In the genomic region with DNA sequence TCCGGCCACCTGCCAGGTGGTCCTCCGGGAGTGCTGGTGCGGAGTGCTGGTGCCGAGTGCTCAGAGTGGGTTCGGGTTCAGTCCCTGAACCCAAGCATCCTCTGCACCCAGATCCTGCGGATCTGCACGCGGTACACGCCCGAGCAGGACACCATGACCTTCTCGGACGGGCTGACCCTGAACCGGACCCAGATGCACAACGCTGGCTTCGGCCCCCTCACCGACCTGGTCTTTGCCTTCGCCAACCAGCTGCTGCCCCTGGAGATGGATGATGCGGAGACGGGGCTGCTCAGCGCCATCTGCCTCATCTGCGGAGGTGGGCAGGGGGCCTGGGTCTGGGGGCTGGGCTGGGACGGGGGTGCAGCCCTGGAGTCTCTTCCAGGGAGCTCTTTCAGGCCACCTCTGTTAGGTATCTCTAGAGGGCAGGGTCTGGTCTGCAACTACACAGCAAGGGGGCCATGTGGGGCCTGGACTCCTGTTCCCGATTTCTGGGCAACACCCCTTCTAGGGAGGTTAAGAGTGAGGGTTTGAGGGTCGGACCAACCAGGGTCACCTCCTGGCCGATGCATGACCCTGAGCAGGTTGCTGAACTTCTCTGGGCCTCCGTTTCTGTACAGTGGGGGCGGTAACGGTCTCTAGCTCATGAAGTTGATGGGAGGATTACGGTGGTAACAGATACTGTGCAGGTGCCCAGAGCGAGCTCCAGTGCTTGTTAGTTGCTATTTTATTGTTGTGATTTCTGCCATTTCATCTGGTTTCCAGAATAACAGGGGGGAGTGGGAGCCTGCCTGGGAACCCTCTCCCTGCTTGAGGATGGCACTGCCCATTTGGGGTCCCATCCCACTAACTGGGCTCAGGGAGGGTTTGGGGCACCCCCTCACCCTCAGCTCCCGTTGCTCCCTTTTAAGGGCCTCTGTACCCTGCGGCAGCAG, we compare ENCODE assay signal across 11 cellular contexts. TPM values are rescaled to one million over a fixed set of nuclear protein-coding genes. Genes with fewer than 3 reads are reported as not detected.
DNase-seq lines count a peak whose midpoint lies in the region; ATAC-seq, FAIRE-seq and TF ChIP-seq lines count a peak whose summit lies in the region.
"Had no signal": no experiment of that assay in that cellular context is flagged by ENCODE, and none has a peak within 500 bp of the region (broad histone marks: within the 10 kb centered on the region; RNA-seq: fewer than 3 reads in every experiment).

No MANE protein-coding gene starts in this region.

- H3K9me2 ChIP-seq in GM23338 (ENCODE audit: insufficient read depth) = no peaks in the 10 kb centered on the region

- no peaks in the 10 kb centered on the region for H3K9me3 Mint-ChIP-seq in activated CD4-positive, alpha-beta memory T cell treated with anti-CD3 and anti-CD28 coated beads, Interleukin-2, amount 10 ng/mL, durations not matched to agents 7 days and 5 days
- H3K9me3 Mint-ChIP-seq in activated CD4-positive, alpha-beta memory T cell treated with anti-CD3 and anti-CD28 coated beads for 36 hours = no peaks in the 10 kb centered on the region
- H3K9me3 Mint-ChIP-seq in GM23338 = no peaks in the 10 kb centered on the region

- H3K4me3 ChIP-seq in kidney (ENCODE audit: low read length in 2 of 2) (no peak overlapping the region), gastrocnemius medialis (no peak overlapping the region), GM23338 (no peak overlapping the region)
- H3K4me3 ChIP-seq: tibial artery had no signal

- in situ Hi-C loops in gastrocnemius medialis (cut with MboI; ENCODE audit: low sequenced_read_pairs in 4 of 4) = loop anchor here (5.0 to 25.0 kb wide), 4 partner anchors 52 to 150 kb away; a partner anchor contains a TSS

- no peak for DNase-seq in activated CD4-positive, alpha-beta memory T cell treated with anti-CD3 and anti-CD28 coated beads, Interleukin-2, amount 10 ng/mL, durations not matched to agents 7 days and 5 days
- no peak for DNase-seq in activated CD4-positive, alpha-beta memory T cell treated with anti-CD3 and anti-CD28 coated beads for 36 hours
- DNase-seq in SK-N-DZ (ENCODE audit: low spot score) = peak; percentile 64
- peak; percentile 74 for DNase-seq in kidney
- no peak for DNase-seq in gastrocnemius medialis
- DNase-seq in NCI-H774 (lab: John Stamatoyannopoulos, UW) = no peak
- no peak for DNase-seq in GM23338 (ENCODE audit: low spot score)

- ATAC-seq in gastrocnemius medialis (no peak), GM19035 (IDR thresholded peaks at IDR 0.05; ENCODE audit: unreplicated experiment) (no peak), GM23338 (no peak)

- H3K79me2 ChIP-seq in GM23338 (replicated peaks; ENCODE audit: insufficient read depth) = no peaks in the 10 kb centered on the region

- H3K27ac Mint-ChIP-seq in activated CD4-positive, alpha-beta memory T cell treated with anti-CD3 and anti-CD28 coated beads, Interleukin-2, amount 10 ng/mL, durations not matched to agents 7 days and 5 days = peak overlapping the region; percentile 21
- H3K27ac Mint-ChIP-seq in activated CD4-positive, alpha-beta memory T cell treated with anti-CD3 and anti-CD28 coated beads for 36 hours = no peak overlapping the region
- H3K27ac Mint-ChIP-seq in GM23338 = no peak overlapping the region; the same call in 1 of the 2 replicates

- H3K4me1 ChIP-seq in kidney (ENCODE audit: control insufficient read depth in 1 of 2, insufficient read depth in 1 of 2, low read depth in 1 of 2, low read length in 2 of 2) (peaks cover 26 to 41% of the 10 kb centered on the region in 2 donors), gastrocnemius medialis (peaks cover 25 to 28% of the 10 kb centered on the region in 2 donors), GM23338 (ENCODE audit: insufficient read depth) (peaks cover 43% of the 10 kb centered on the region)

- no peak overlapping the region for H2AFZ ChIP-seq in GM23338

- peaks cover 6% of the 10 kb centered on the region; the same call in 1 of the 2 replicates for H4K20me1 ChIP-seq in GM23338 (replicated peaks; ENCODE audit: insufficient read depth)

- H3K27ac ChIP-seq in kidney (ENCODE audit: low read depth in 2 of 2, low read length in 2 of 2) = peak overlapping the region in 1 of 2 donors; percentile 3
- peak overlapping the region; percentile 33 to 69 (median 51) for H3K27ac ChIP-seq in gastrocnemius medialis
- no peak overlapping the region for H3K27ac ChIP-seq in GM23338 (ENCODE audit: low read depth)

- no peaks in the 10 kb centered on the region for H3K27me3 Mint-ChIP-seq in activated CD4-positive, alpha-beta memory T cell treated with anti-CD3 and anti-CD28 coated beads, Interleukin-2, amount 10 ng/mL, durations not matched to agents 7 days and 5 days
- H3K27me3 Mint-ChIP-seq in activated CD4-positive, alpha-beta memory T cell treated with anti-CD3 and anti-CD28 coated beads for 36 hours = no peaks in the 10 kb centered on the region
- H3K27me3 Mint-ChIP-seq in GM23338 (ENCODE audit: insufficient read depth, low read depth, poor library complexity) = peaks cover 33% of the 10 kb centered on the region

- H3K9me3 ChIP-seq in kidney (ENCODE audit: control insufficient read depth in 1 of 2, low read length in 2 of 2) = no peaks in the 10 kb centered on the region
- no peaks in the 10 kb centered on the region for H3K9me3 ChIP-seq in gastrocnemius medialis
- H3K9me3 ChIP-seq: tibial artery had no signal

- H3F3A ChIP-seq in GM23338 (replicated peaks; ENCODE audit: low read depth) = 0 out of 2 replicates have a peak, but pooled peaks cover 4% of the 10 kb centered on the region

- intact Hi-C loops in activated CD4-positive, alpha-beta memory T cell treated with anti-CD3 and anti-CD28 coated beads for 36 hours (cut with micrococcal nuclease) = loop anchor here (1.0 to 5.0 kb wide), 4 partner anchors 37 to 152 kb away; no protein-coding TSS in a partner anchor
- intact Hi-C loops in kidney (cut with DNase I) = loop anchor here (5.0 kb wide), 1 partner anchor 47 kb away; a partner anchor contains a TSS
- intact Hi-C loops in gastrocnemius medialis (cut with DNase I; ENCODE audit: low total_unique reads) = loop anchor here (1.0 to 10.0 kb wide), 4 partner anchors 43 to 158 kb away; no protein-coding TSS in a partner anchor

- no peak for TF ChIP-seq CTCF in kidney (IDR thresholded peaks at IDR 0.05; ENCODE audit: borderline replicate concordance, extremely low read depth, insufficient read depth)
- no peak for TF ChIP-seq CTCF in gastrocnemius medialis (IDR thresholded peaks at IDR 0.05 in 4 of 5, conservative IDR thresholded peaks at IDR 0.05 in 1 of 5)
- TF ChIP-seq CTCF in GM23338 (conservative IDR thresholded peaks at IDR 0.05; ENCODE audit: low read depth in 2 of 2) = 0 out of 4 replicates have a peak, but pooled peaks of 1 of the 2 experiments have one; percentile 7

- no peak for FAIRE-seq in kidney (lab: Jason Lieb, UNC)

- H3K27me3 ChIP-seq in gastrocnemius medialis = no peaks in the 10 kb centered on the region
- peaks cover 9% of the 10 kb centered on the region for H3K27me3 ChIP-seq in GM23338 (ENCODE audit: insufficient read depth)
- H3K27me3 ChIP-seq: tibial artery had no signal

- CTCF ChIA-PET in activated CD4-positive, alpha-beta memory T cell treated with anti-CD3 and anti-CD28 coated beads, Interleukin-2, amount 10 ng/mL, durations not matched to agents 7 days and 5 days (lab: Charles Lee) = interaction anchor here (0.6 to 6.7 kb wide), 29 partner anchors 8 to 1046 kb away, joined by 3 to 173 read pairs (median 3); a partner anchor contains a TSS
- CTCF ChIA-PET in activated CD4-positive, alpha-beta memory T cell treated with anti-CD3 and anti-CD28 coated beads for 36 hours (lab: Charles Lee) = interaction anchor here (0.5 to 9.9 kb wide), 52 partner anchors 8 to 341 kb away, joined by 3 to 241 read pairs (median 5); a partner anchor contains a TSS

- no peak overlapping the region for H3K4me3 Mint-ChIP-seq in activated CD4-positive, alpha-beta memory T cell treated with anti-CD3 and anti-CD28 coated beads, Interleukin-2, amount 10 ng/mL, durations not matched to agents 7 days and 5 days
- H3K4me3 Mint-ChIP-seq in activated CD4-positive, alpha-beta memory T cell treated with anti-CD3 and anti-CD28 coated beads for 36 hours = no peak overlapping the region
- H3K4me3 Mint-ChIP-seq in GM23338 = no peak overlapping the region

- H3K9ac ChIP-seq in kidney (ENCODE audit: low read length in 2 of 2) = no peak overlapping the region

- peaks cover 27% of the 10 kb centered on the region for H3K4me1 Mint-ChIP-seq in activated CD4-positive, alpha-beta memory T cell treated with anti-CD3 and anti-CD28 coated beads, Interleukin-2, amount 10 ng/mL, durations not matched to agents 7 days and 5 days
- peaks cover 17% of the 10 kb centered on the region for H3K4me1 Mint-ChIP-seq in activated CD4-positive, alpha-beta memory T cell treated with anti-CD3 and anti-CD28 coated beads for 36 hours (ENCODE audit: low read depth)
- H3K4me1 Mint-ChIP-seq in GM23338 = peaks cover 57% of the 10 kb centered on the region

- H3K36me3 ChIP-seq in kidney (ENCODE audit: control insufficient read depth in 1 of 2, insufficient read depth in 2 of 2, low read length in 2 of 2) = peaks cover 18 to 35% of the 10 kb centered on the region in 2 donors
- peaks cover 0 to 45% of the 10 kb centered on the region in 2 donors for H3K36me3 ChIP-seq in gastrocnemius medialis
- H3K36me3 ChIP-seq in GM23338 (ENCODE audit: insufficient read depth) = no peaks in the 10 kb centered on the region

- no peak for TF ChIP-seq POLR2A in gastrocnemius medialis (IDR thresholded peaks at IDR 0.05)

- POLR2A ChIA-PET in activated CD4-positive, alpha-beta memory T cell treated with anti-CD3 and anti-CD28 coated beads, Interleukin-2, amount 10 ng/mL, durations not matched to agents 7 days and 5 days (lab: Charles Lee) = interaction anchor here (0.5 to 5.1 kb wide), 9 partner anchors 9 to 65 kb away, joined by 3 to 35 read pairs (median 6); a partner anchor contains a TSS
- POLR2A ChIA-PET in activated CD4-positive, alpha-beta memory T cell treated with anti-CD3 and anti-CD28 coated beads for 36 hours (lab: Charles Lee) = interaction anchor here (0.5 to 1.2 kb wide), 4 partner anchors 46 to 54 kb away, joined by 3 to 4 read pairs (median 4); no protein-coding TSS in a partner anchor

- peaks cover 44% of the 10 kb centered on the region for H3K36me3 Mint-ChIP-seq in activated CD4-positive, alpha-beta memory T cell treated with anti-CD3 and anti-CD28 coated beads, Interleukin-2, amount 10 ng/mL, durations not matched to agents 7 days and 5 days (ENCODE audit: low read depth)
- H3K36me3 Mint-ChIP-seq in activated CD4-positive, alpha-beta memory T cell treated with anti-CD3 and anti-CD28 coated beads for 36 hours = peaks cover 16% of the 10 kb centered on the region
- peaks cover 35% of the 10 kb centered on the region for H3K36me3 Mint-ChIP-seq in GM23338 (ENCODE audit: low read depth)

- no peak overlapping the region for H3K4me2 ChIP-seq in GM23338

RNA-seq across cellular contexts. Expression of a gene that starts 10.1 kb away (rescaled TPM):
- not detected for total RNA-seq in activated CD4-positive, alpha-beta memory T cell treated with anti-CD3 and anti-CD28 coated beads, Interleukin-2, amount 10 ng/mL, durations not matched to agents 7 days and 5 days
- under 1 TPM in 1 of 2 experiments, not detected in 1; 0.27 TPM for total RNA-seq in activated CD4-positive, alpha-beta memory T cell treated with anti-CD3 and anti-CD28 coated beads for 36 hours
- 0.30 TPM in 1 of 2 replicates, not detected in the other for polyA plus RNA-seq in SK-N-DZ (2014; cell fraction: cytosol; rRNA removed)
- polyA plus RNA-seq in SK-N-DZ (2014; cell fraction: nucleus; rRNA removed) = not detected in 2 replicates
- total RNA-seq in kidney = 2.6 TPM
- polyA plus RNA-seq in kidney (ENCODE audit: insufficient read depth, low read depth, low replicate concordance) = not detected
- total RNA-seq in gastrocnemius medialis = 1 to 10 TPM in 1 of 4 donors, under 1 TPM in 1, not detected in 2; 0.98 to 1.2 TPM
- 1.4 and 2.8 TPM in 2 replicates for total RNA-seq in GM23338 (2014; rRNA removed; shearing (Covaris generic))
- not detected in 2 replicates for polyA plus RNA-seq in GM23338 (2016; fragmentation: Nextera tagmentation; extraction: Ambion mirVana)
- total RNA-seq: epithelial cell of proximal tubule, RPMI7951 had no signal

RNA-seq across cellular contexts. Expression of a gene that starts 45.5 kb away (rescaled TPM):
- total RNA-seq in activated CD4-positive, alpha-beta memory T cell treated with anti-CD3 and anti-CD28 coated beads, Interleukin-2, amount 10 ng/mL, durations not matched to agents 7 days and 5 days = 10 to 100 TPM; 65.2 to 65.5 TPM
- total RNA-seq in activated CD4-positive, alpha-beta memory T cell treated with anti-CD3 and anti-CD28 coated beads for 36 hours = 10 to 100 TPM; 31.2 TPM
- polyA plus RNA-seq in SK-N-DZ (2014; cell fraction: cytosol; rRNA removed) = 42.3 and 43.5 TPM in 2 replicates
- 27.0 and 42.6 TPM in 2 replicates for polyA plus RNA-seq in SK-N-DZ (2014; cell fraction: nucleus; rRNA removed)
- total RNA-seq in kidney = 45.7 TPM
- polyA plus RNA-seq in kidney (ENCODE audit: insufficient read depth, low read depth, low replicate concordance) = 22.5 TPM
- 10 to 100 TPM; 20.3 to 67.0 (median 48.4) TPM for total RNA-seq in gastrocnemius medialis
- 15.9 and 17.8 TPM in 2 replicates for total RNA-seq in GM23338 (2014; rRNA removed; shearing (Covaris generic))
- polyA plus RNA-seq in GM23338 (2016; fragmentation: Nextera tagmentation; extraction: Ambion mirVana) = 7.4 and 8.7 TPM in 2 replicates

Comparison
In these comparisons a context has a peak if more than half of its experiments do, and no peak if none do; other contexts are left out.
1. DNase-seq: peak in SK-N-DZ (single experiment) and kidney (single experiment); none in activated CD4-positive, alpha-beta memory T cell treated with anti-CD3 and anti-CD28 coated beads, Interleukin-2, amount 10 ng/mL, durations not matched to agents 7 days and 5 days (single experiment), activated CD4-positive, alpha-beta memory T cell treated with anti-CD3 and anti-CD28 coated beads for 36 hours (single experiment), gastrocnemius medialis (0 of 2), NCI-H774 (single experiment) and GM23338 (single experiment).